ENCODE assay signal across 20 cellular contexts in genomic region chr3:44019736-44020135, GRCh38.
DNase-seq lines count a peak whose midpoint lies in the region; ATAC-seq and TF ChIP-seq lines count a peak whose summit lies in the region.
"Had no signal": no experiment of that assay in that cellular context is flagged by ENCODE, and none has a peak within 500 bp of the region (broad histone marks: within the 10 kb centered on the region; RNA-seq: fewer than 3 reads in every experiment).

No MANE protein-coding gene starts in this region.

- peak overlapping the region; percentile 57 for H3K27ac ChIP-seq in HUES48 (ENCODE audit: low read depth, low read length)
- H3K27ac ChIP-seq in iPS-18a (ENCODE audit: low read length) = no peak overlapping the region
- no peak overlapping the region for H3K27ac ChIP-seq in left ventricle myocardium inferior (replicated peaks)
- H3K27ac ChIP-seq: adrenal gland, gastrocnemius medialis, SJSA1, spleen had no signal

- DNase-seq in WTC11 (ENCODE audit: low spot score) = no peak
- peak; percentile 70 for DNase-seq in pons (ENCODE audit: low spot score)
- no peak for DNase-seq in mesothelial cell of epicardium (ENCODE audit: low spot score in 2 of 2, unreplicated experiment in 2 of 2)
- DNase-seq in DMS79 treated with DMSO at 0.1 percent for 48 hours (lab: John Stamatoyannopoulos, UW) = no peak
- DNase-seq in NCI-H187 (lab: John Stamatoyannopoulos, UW) = no peak
- no peak for DNase-seq in left ventricle myocardium inferior
- DNase-seq: activated CD4-positive, alpha-beta T cell treated with anti-CD3 and anti-CD28 coated beads, Interleukin-2, amount 50 U/mL, for 4 hours; activated CD8-positive, alpha-beta memory T cell treated with anti-CD3 and anti-CD28 coated beads, Interleukin-2, amount 50 U/mL, for 48 hours; activated effector memory CD4-positive, alpha-beta T cell treated with Interleukin-2 at 50 U/mL for 16 hours; adrenal gland; AML-193; gastrocnemius medialis; HCEC 1CT; spleen; stimulated activated CD4-positive, alpha-beta T cell treated with anti-CD3 and anti-CD28 coated beads, Interleukin-4, amount 100 ng/mL, for 24 hours; T-helper 2 cell had no signal

- H3K27me3 ChIP-seq in HUES48 (ENCODE audit: control insufficient read depth, insufficient read depth, low read length) = peaks cover 24% of the 10 kb centered on the region
- peaks cover 34% of the 10 kb centered on the region for H3K27me3 ChIP-seq in iPS-18a (ENCODE audit: control insufficient read depth, insufficient read depth, low read length)
- peaks cover 79% of the 10 kb centered on the region for H3K27me3 ChIP-seq in left ventricle myocardium inferior (ENCODE audit: low read depth)

- TF ChIP-seq CTCF in WTC11 (IDR thresholded peaks at IDR 0.05) (no peak), mesothelial cell of epicardium (IDR thresholded peaks at IDR 0.05; ENCODE audit: unreplicated experiment) (no peak), left ventricle myocardium inferior (IDR thresholded peaks at IDR 0.05; ENCODE audit: borderline replicate concordance) (no peak)

- H3K36me3 ChIP-seq in HUES48 (ENCODE audit: control insufficient read depth, insufficient read depth, low read length) (no peaks in the 10 kb centered on the region), iPS-18a (ENCODE audit: control insufficient read depth, low read depth, low read length) (no peaks in the 10 kb centered on the region), left ventricle myocardium inferior (no peaks in the 10 kb centered on the region)
- H3K36me3 ChIP-seq: adrenal gland, gastrocnemius medialis, SJSA1, spleen had no signal

- H3K4me1 ChIP-seq in HUES48 (ENCODE audit: control insufficient read depth, insufficient read depth, low read length) (peaks cover 40% of the 10 kb centered on the region), iPS-18a (ENCODE audit: control insufficient read depth, low read depth, low read length) (peaks cover 33% of the 10 kb centered on the region), left ventricle myocardium inferior (peaks cover 11% of the 10 kb centered on the region)
- H3K4me1 ChIP-seq: SJSA1 had no signal

- CTCF ChIA-PET in WTC11 (lab: Charles Lee) = interaction anchor here (1.2 to 2.8 kb wide), 3 partner anchors 57 to 164 kb away, joined by 3 to 10 read pairs (median 8); no protein-coding TSS in a partner anchor

- H3K4me1 Mint-ChIP-seq in WTC11 (peaks cover 29% of the 10 kb centered on the region), mesothelial cell of epicardium (peaks cover 7% of the 10 kb centered on the region)

- H3K9me3 Mint-ChIP-seq in WTC11 (no peaks in the 10 kb centered on the region), mesothelial cell of epicardium (no peaks in the 10 kb centered on the region)

- H3K4me3 ChIP-seq in HUES48 (ENCODE audit: low read depth, low read length) (no peak overlapping the region), iPS-18a (ENCODE audit: low read length) (peak overlapping the region; percentile 5), left ventricle myocardium inferior (no peak overlapping the region)
- H3K4me3 ChIP-seq: adrenal gland, gastrocnemius medialis, SJSA1, spleen had no signal

- peak overlapping the region; percentile 69 for H3K27ac Mint-ChIP-seq in WTC11
- H3K27ac Mint-ChIP-seq in mesothelial cell of epicardium = no peak overlapping the region

- peak overlapping the region; percentile 10; the same call in 1 of the 2 replicates for H3K9ac ChIP-seq in HUES48 (ENCODE audit: low read depth, low read length)
- peak overlapping the region; percentile 11 for H3K9ac ChIP-seq in iPS-18a (ENCODE audit: low read length)

- H3K27me3 Mint-ChIP-seq in WTC11 (ENCODE audit: low read depth) (peaks cover 28% of the 10 kb centered on the region), mesothelial cell of epicardium (ENCODE audit: low read depth) (peaks cover 68% of the 10 kb centered on the region)

- peak overlapping the region; percentile 38 for H3K4me3 Mint-ChIP-seq in WTC11
- H3K4me3 Mint-ChIP-seq in mesothelial cell of epicardium = no peak overlapping the region

- H3K9me3 ChIP-seq in HUES48 (ENCODE audit: control insufficient read depth, insufficient read depth, low read length) (no peaks in the 10 kb centered on the region), iPS-18a (ENCODE audit: control insufficient read depth, low read depth, low read length) (no peaks in the 10 kb centered on the region), left ventricle myocardium inferior (replicated peaks) (no peaks in the 10 kb centered on the region)
- H3K9me3 ChIP-seq: adrenal gland, gastrocnemius medialis, SJSA1, spleen had no signal

- POLR2A ChIA-PET in WTC11 (lab: Charles Lee) = no interaction called here

- intact Hi-C loops in left ventricle myocardium inferior (cut with micrococcal nuclease) = no loop called here

- H3K36me3 Mint-ChIP-seq in WTC11 (no peaks in the 10 kb centered on the region), mesothelial cell of epicardium (no peaks in the 10 kb centered on the region)

- ATAC-seq in WTC11 = peak; percentile 68
- ATAC-seq: gastrocnemius medialis, HepG2 had no signal

TF ChIP-seq in WTC11, 78 proteins besides CTCF, POLR2A, EP300 and RAD21:
- no peak for TF ChIP-seq JUN (CRISPR knock-in tag; IDR thresholded peaks at IDR 0.05)
- no peak for TF ChIP-seq AR (CRISPR knock-in tag; IDR thresholded peaks at IDR 0.05)
- no peak for TF ChIP-seq OVOL2 (CRISPR knock-in tag; IDR thresholded peaks at IDR 0.05; ENCODE audit: borderline replicate concordance)
- TF ChIP-seq, protein P1, sequence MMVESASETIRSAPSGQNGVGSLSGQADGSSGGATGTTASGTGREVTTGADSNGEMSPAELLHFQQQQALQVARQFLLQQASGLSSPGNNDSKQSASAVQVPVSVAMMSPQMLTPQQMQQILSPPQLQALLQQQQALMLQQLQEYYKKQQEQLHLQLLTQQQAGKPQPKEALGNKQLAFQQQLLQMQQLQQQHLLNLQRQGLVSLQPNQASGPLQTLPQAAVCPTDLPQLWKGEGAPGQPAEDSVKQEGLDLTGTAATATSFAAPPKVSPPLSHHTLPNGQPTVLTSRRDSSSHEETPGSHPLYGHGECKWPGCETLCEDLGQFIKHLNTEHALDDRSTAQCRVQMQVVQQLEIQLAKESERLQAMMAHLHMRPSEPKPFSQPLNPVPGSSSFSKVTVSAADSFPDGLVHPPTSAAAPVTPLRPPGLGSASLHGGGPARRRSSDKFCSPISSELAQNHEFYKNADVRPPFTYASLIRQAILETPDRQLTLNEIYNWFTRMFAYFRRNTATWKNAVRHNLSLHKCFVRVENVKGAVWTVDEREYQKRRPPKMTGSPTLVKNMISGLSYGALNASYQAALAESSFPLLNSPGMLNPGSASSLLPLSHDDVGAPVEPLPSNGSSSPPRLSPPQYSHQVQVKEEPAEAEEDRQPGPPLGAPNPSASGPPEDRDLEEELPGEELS (CRISPR knock-in tag; IDR thresholded peaks at IDR 0.05) = no peak
- no peak for TF ChIP-seq TEAD1 (CRISPR knock-in tag; IDR thresholded peaks at IDR 0.05)
- no peak for TF ChIP-seq CREB1 (CRISPR knock-in tag; IDR thresholded peaks at IDR 0.05)
- TF ChIP-seq NR3C1 (CRISPR knock-in tag; conservative IDR thresholded peaks at IDR 0.05; ENCODE audit: low read depth) = no peak
- no peak for TF ChIP-seq RORB (CRISPR knock-in tag; IDR thresholded peaks at IDR 0.05)
